Comparison of ENCODE assay signal across 16 cellular contexts in the genomic region with DNA sequence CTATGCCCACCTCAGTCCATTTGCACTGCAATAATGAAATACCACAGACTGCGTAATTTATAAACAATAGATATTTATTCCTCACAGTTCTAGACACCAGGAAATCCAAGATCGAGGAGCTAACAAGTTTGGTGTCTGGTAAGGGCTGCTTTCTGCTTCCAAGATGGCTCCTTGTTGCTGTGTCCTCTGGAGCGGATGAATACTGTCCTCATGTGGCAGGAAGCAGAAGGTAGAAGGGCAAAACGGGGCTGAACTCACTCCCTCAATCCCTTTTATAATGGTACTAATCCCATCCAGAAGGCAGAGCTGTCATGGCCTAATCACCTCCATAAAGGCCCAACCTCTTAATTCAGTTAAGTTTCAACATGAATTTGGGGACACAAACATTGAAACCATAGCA.
DNase-seq lines count a peak whose midpoint lies in the region; ATAC-seq and TF ChIP-seq lines count a peak whose summit lies in the region.
"Had no signal": no experiment of that assay in that cellular context is flagged by ENCODE, and none has a peak within 500 bp of the region (broad histone marks: within the 10 kb centered on the region; RNA-seq: fewer than 3 reads in every experiment).

No MANE protein-coding gene starts in this region.

- no peaks in the 10 kb centered on the region for H4K20me1 ChIP-seq in fibroblast of lung (ENCODE audit: control insufficient read depth, extremely low read depth, insufficient read depth, low read length)
- H4K20me1 ChIP-seq: BLaER1 had no signal

- ATAC-seq in RWPE2 (ENCODE audit: low read depth) (no peak; the same call in 2 of the 3 replicates), HG02610 (IDR thresholded peaks at IDR 0.05; ENCODE audit: unreplicated experiment) (no peak)
- ATAC-seq: effector memory CD8-positive, alpha-beta T cell had no signal

- DNase-seq in RWPE2 (ENCODE audit: low spot score) = no peak
- peak in 1 of 2 donors; percentile 2 for DNase-seq in fibroblast of lung (ENCODE audit: low read depth in 2 of 2)
- no peak for DNase-seq in activated CD4-positive, alpha-beta T cell treated with anti-CD3 and anti-CD28 coated beads for 4 hours
- no peak for DNase-seq in H4 (ENCODE audit: low spot score)
- no peak for DNase-seq in T-helper 2 cell
- DNase-seq: activated CD4-positive, alpha-beta T cell treated with anti-CD3 and anti-CD28 coated beads for 48 hours; effector memory CD8-positive, alpha-beta T cell; hypothalamus; NCI-H1092 treated with DMSO at 0.1 percent for 48 hours; NCI-H748 treated with DMSO at 0.1 percent for 48 hours; stimulated activated CD4-positive, alpha-beta T cell treated with anti-CD3 and anti-CD28 coated beads, Interleukin-1b, Interleukin-23, amount 100 ng/mL, for 48 hours had no signal

- H2AFZ ChIP-seq in fibroblast of lung (ENCODE audit: low read length) = peak overlapping the region; percentile 30
- H2AFZ ChIP-seq: parathyroid adenoma had no signal

- H3K4me2 ChIP-seq in fibroblast of lung (ENCODE audit: extremely low read depth, insufficient read depth, low read length) = no peak overlapping the region
- H3K4me2 ChIP-seq: BLaER1 had no signal

- H3K4me1 ChIP-seq in RWPE2 (ENCODE audit: insufficient read depth, poor library complexity, severe bottlenecking) (no peaks in the 10 kb centered on the region), fibroblast of lung (ENCODE audit: control insufficient read depth, extremely low read depth, insufficient read depth, low read length) (no peaks in the 10 kb centered on the region)
- H3K4me1 ChIP-seq: BLaER1, parathyroid adenoma had no signal

- H3K27me3 ChIP-seq in RWPE2 (ENCODE audit: insufficient read depth, poor library complexity, severe bottlenecking) (no peaks in the 10 kb centered on the region), fibroblast of lung (ENCODE audit: control insufficient read depth, insufficient read depth, low read length) (no peaks in the 10 kb centered on the region)
- H3K27me3 ChIP-seq: BLaER1 had no signal

- no peak overlapping the region for H3K9ac ChIP-seq in fibroblast of lung (ENCODE audit: insufficient read depth, low read length)
- H3K9ac ChIP-seq: BLaER1, parathyroid adenoma had no signal

- H3K4me3 ChIP-seq in GM12875 (ENCODE audit: low read depth, low read length) (no peak overlapping the region), RWPE2 (ENCODE audit: severe bottlenecking) (no peak overlapping the region), fibroblast of lung (replicated peaks in 1 of 4; ENCODE audit: control extremely low read depth in 1 of 4, insufficient read depth in 1 of 4, low read depth in 3 of 4, low read length in 4 of 4) (no peak overlapping the region)
- H3K4me3 ChIP-seq: BLaER1 had no signal

- H3K27ac ChIP-seq in 22Rv1 (no peak overlapping the region), RWPE2 (ENCODE audit: poor library complexity, severe bottlenecking) (peak overlapping the region; percentile 54), fibroblast of lung (ENCODE audit: insufficient read depth, low read length) (no peak overlapping the region)
- H3K27ac ChIP-seq: BLaER1, parathyroid adenoma had no signal

- H3K79me2 ChIP-seq in fibroblast of lung (ENCODE audit: control insufficient read depth, insufficient read depth, low read length) = no peaks in the 10 kb centered on the region
- H3K79me2 ChIP-seq: parathyroid adenoma had no signal

- TF ChIP-seq CTCF in 22Rv1 (IDR thresholded peaks at IDR 0.05) = peak; percentile 23; the same call in 1 of the 2 replicates
- TF ChIP-seq CTCF in GM12875 (IDR thresholded peaks at IDR 0.05; ENCODE audit: borderline replicate concordance, insufficient read depth, low read depth, low read length) = peak; percentile 36; the same call in 1 of the 2 replicates
- TF ChIP-seq CTCF in RWPE2 (IDR thresholded peaks at IDR 0.05; ENCODE audit: poor library complexity, severe bottlenecking) = peak; percentile 33
- no peak for TF ChIP-seq CTCF in fibroblast of lung (conservative IDR thresholded peaks at IDR 0.05 in 1 of 2, IDR thresholded peaks at IDR 0.05 in 1 of 2; ENCODE audit: low read depth in 1 of 2, low read length in 2 of 2)

- H3K36me3 ChIP-seq in RWPE2 (ENCODE audit: low read depth) = no peaks in the 10 kb centered on the region
- no peaks in the 10 kb centered on the region for H3K36me3 ChIP-seq in fibroblast of lung (ENCODE audit: control insufficient read depth, insufficient read depth, low read length)
- H3K36me3 ChIP-seq: BLaER1 had no signal

- H3K9me3 ChIP-seq in RWPE2 (ENCODE audit: severe bottlenecking) (no peaks in the 10 kb centered on the region), fibroblast of lung (ENCODE audit: control insufficient read depth, insufficient read depth, low read depth, low read length) (no peaks in the 10 kb centered on the region)
- H3K9me3 ChIP-seq: BLaER1 had no signal

Comparison
In these comparisons a context has a peak if more than half of its experiments do, and no peak if none do; other contexts are left out.
1. CTCF ChIP-seq: peak in 22Rv1 (single experiment), GM12875 (single experiment) and RWPE2 (single experiment); none in fibroblast of lung (0 of 2).